In genomic region chr17:74738051-74738996, GRCh38 we compare ENCODE assay signal across 8 cellular contexts. TPM values are rescaled to one million over a fixed set of nuclear protein-coding genes. Genes with fewer than 3 reads are reported as not detected.
DNase-seq lines count a peak whose midpoint lies in the region; ATAC-seq and TF ChIP-seq lines count a peak whose summit lies in the region.

No MANE protein-coding gene starts in this region.

- H3K36me3 ChIP-seq in BLaER1 treated with 17β-estradiol and CSF1 and Interleukin-3, amounts not matched to agents 10 nM and 100 nM, result peaks cover 0 to 16% (median 1%) of the 10 kb centered on the region in 11 experiments; a peak in 10 of 22 replicates
- H3K36me3 ChIP-seq in hepatocyte (replicated peaks; ENCODE audit: insufficient read depth, low read depth), result no peaks in the 10 kb centered on the region

- DNase-seq in NCI-H146 treated with DMSO at 0.1 percent for 48 hours (lab: John Stamatoyannopoulos, UW; ENCODE audit: unreplicated experiment), result peak; percentile 37
- DNase-seq in activated CD8-positive, alpha-beta memory T cell treated with anti-CD3 and anti-CD28 coated beads for 4 hours (ENCODE audit: low read depth in 2 of 2), result peak; percentile 54 to 56
- peak; percentile 18 for DNase-seq in hepatocyte (ENCODE audit: low spot score)
- peak; percentile 50 for DNase-seq in stimulated activated CD8-positive, alpha-beta memory T cell treated with anti-CD3 and anti-CD28 coated beads, Interleukin-15, amount 100 ng/mL, for 1 hour (ENCODE audit: low read depth)
- no peak for DNase-seq in NCI-H524 treated with DMSO at 0.1 percent for 48 hours (lab: John Stamatoyannopoulos, UW)

- peak overlapping the region; percentile 82 to 98 (median 89) for H3K9ac ChIP-seq in BLaER1 treated with 17β-estradiol and CSF1 and Interleukin-3, amounts not matched to agents 10 nM and 100 nM

- no peaks in the 10 kb centered on the region for H4K20me1 ChIP-seq in BLaER1 treated with 17β-estradiol and CSF1 and Interleukin-3, amounts not matched to agents 10 nM and 100 nM
- H4K20me1 ChIP-seq in hepatocyte (ENCODE audit: insufficient read depth, poor library complexity, severe bottlenecking), result no peaks in the 10 kb centered on the region

- no peaks in the 10 kb centered on the region for H3K9me3 ChIP-seq in BLaER1 treated with 17β-estradiol and CSF1 and Interleukin-3, amounts not matched to agents 10 nM and 100 nM (replicated peaks in 1 of 11)
- no peaks in the 10 kb centered on the region for H3K9me3 ChIP-seq in hepatocyte (ENCODE audit: low read depth)

- H3K79me2 ChIP-seq in hepatocyte, result no peaks in the 10 kb centered on the region

- peak overlapping the region; percentile 83 to 100 (median 98) for H3K4me2 ChIP-seq in BLaER1 treated with 17β-estradiol and CSF1 and Interleukin-3, amounts not matched to agents 10 nM and 100 nM
- H3K4me2 ChIP-seq in hepatocyte, result peak overlapping the region; percentile 84

- no peak for TF ChIP-seq CTCF in hepatocyte (IDR thresholded peaks at IDR 0.05; ENCODE audit: poor library complexity)

- no peaks in the 10 kb centered on the region for H3K9me2 ChIP-seq in hepatocyte (replicated peaks; ENCODE audit: insufficient read depth)

- no peak overlapping the region for H2AFZ ChIP-seq in hepatocyte

- no peaks in the 10 kb centered on the region for H3K27me3 ChIP-seq in BLaER1 treated with 17β-estradiol and CSF1 and Interleukin-3, amounts not matched to agents 10 nM and 100 nM
- no peaks in the 10 kb centered on the region for H3K27me3 ChIP-seq in hepatocyte

- WGBS in hepatocyte (ENCODE audit: low lambda C conversion rate, missing lambda C conversion rate), result 50% methylated on average over 16 of the region's 16 CpGs

- H3K4me1 ChIP-seq in BLaER1 treated with 17β-estradiol and CSF1 and Interleukin-3, amounts not matched to agents 10 nM and 100 nM, result peaks cover 79 to 100% (median 86%) of the 10 kb centered on the region in 10 experiments
- H3K4me1 ChIP-seq in hepatocyte (ENCODE audit: insufficient read depth), result peaks cover 13% of the 10 kb centered on the region

- peak overlapping the region; percentile 58 to 99 (median 95); a peak in 21 of 22 replicates for H3K27ac ChIP-seq in BLaER1 treated with 17β-estradiol and CSF1 and Interleukin-3, amounts not matched to agents 10 nM and 100 nM
- H3K27ac ChIP-seq in hepatocyte, result no peak overlapping the region

- ATAC-seq in GM21367 (IDR thresholded peaks at IDR 0.05; ENCODE audit: unreplicated experiment) (peak; percentile 42), HG03520 (IDR thresholded peaks at IDR 0.05; ENCODE audit: unreplicated experiment) (no peak)

- H3K4me3 ChIP-seq in BLaER1 treated with 17β-estradiol and CSF1 and Interleukin-3, amounts not matched to agents 10 nM and 100 nM, result peak overlapping the region; percentile 57 to 89 (median 75)
- H3K4me3 ChIP-seq in hepatocyte, result no peak overlapping the region

RNA-seq across cellular contexts. Expression of gene RAB37, which starts 1.3 kb away (rescaled TPM):
- total RNA-seq in hepatocyte, result 5.9 and 6.1 TPM in 2 replicates
- polyA plus RNA-seq in hepatocyte, result 7.0 and 11.8 TPM in 2 replicates

RNA-seq across cellular contexts. Expression of gene NHERF1, which starts 10.1 kb away (rescaled TPM):
- total RNA-seq in hepatocyte, result 263 and 269 TPM in 2 replicates
- polyA plus RNA-seq in hepatocyte, result 712 and 763 TPM in 2 replicates

RNA-seq across cellular contexts. Expression of gene CD300LF, which starts 25.6 kb away (rescaled TPM):
- total RNA-seq in hepatocyte, result 0.32 TPM in 1 of 2 replicates, not detected in the other
- 0.44 and 0.85 TPM in 2 replicates for polyA plus RNA-seq in hepatocyte

RNA-seq across cellular contexts. Expression of gene NAT9, which starts 37.8 kb away (rescaled TPM):
- 28.6 and 29.2 TPM in 2 replicates for total RNA-seq in hepatocyte
- 34.8 and 62.9 TPM in 2 replicates for polyA plus RNA-seq in hepatocyte
